20 cellular contexts compared by ENCODE assay signal in the genomic region with DNA sequence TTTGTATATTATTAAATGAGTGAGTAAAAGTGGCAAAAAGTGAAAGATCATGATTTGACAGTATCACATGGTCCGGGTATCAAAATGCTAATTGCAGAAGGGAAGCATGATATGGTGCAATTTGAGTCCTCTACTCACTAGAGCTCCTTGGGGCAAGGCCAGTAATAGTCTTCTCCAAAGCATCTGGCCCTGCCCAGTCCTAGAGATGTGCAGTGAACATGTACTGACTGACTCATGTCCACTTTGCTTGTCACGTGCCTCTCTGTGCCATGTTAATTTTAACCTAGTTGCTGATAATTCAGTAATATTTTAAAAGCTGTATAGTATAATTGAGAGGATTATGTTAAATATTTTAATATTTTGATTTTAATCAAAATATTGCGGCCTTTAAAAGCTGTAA. TPM values are rescaled to one million over a fixed set of nuclear protein-coding genes. Genes with fewer than 3 reads are reported as not detected.
DNase-seq lines count a peak whose midpoint lies in the region; ATAC-seq, FAIRE-seq and TF ChIP-seq lines count a peak whose summit lies in the region.
"Had no signal": no experiment of that assay in that cellular context is flagged by ENCODE, and none has a peak within 500 bp of the region (broad histone marks: within the 10 kb centered on the region; RNA-seq: fewer than 3 reads in every experiment).

No MANE protein-coding gene starts in this region.

- no peak overlapping the region for H2AK5ac ChIP-seq in mesenchymal stem cell (ENCODE audit: low read length, severe bottlenecking)

- H3K4ac ChIP-seq in mesenchymal stem cell (ENCODE audit: low read depth in 1 of 2, low read length in 2 of 2), result no peak overlapping the region

- H2BK120ac ChIP-seq in mesenchymal stem cell (ENCODE audit: low read depth, low read length), result no peak overlapping the region

- H2BK5ac ChIP-seq in mesenchymal stem cell (ENCODE audit: low read depth, low read length, poor library complexity, severe bottlenecking), result no peak overlapping the region

- H3K14ac ChIP-seq in mesenchymal stem cell (ENCODE audit: low read length in 2 of 2), result no peak overlapping the region

- H3K36me3 Mint-ChIP-seq in astrocyte (ENCODE audit: low read depth, unreplicated experiment), result no peaks in the 10 kb centered on the region
- H3K36me3 Mint-ChIP-seq: IgD-negative memory B cell had no signal

- H2BK12ac ChIP-seq in mesenchymal stem cell (ENCODE audit: low read length in 2 of 2), result no peak overlapping the region

- no peak overlapping the region for H2AFZ ChIP-seq in astrocyte (ENCODE audit: low read depth, low read length)
- no peak overlapping the region for H2AFZ ChIP-seq in mesenchymal stem cell (ENCODE audit: low read depth, low read length)

- H3K4me3 ChIP-seq in astrocyte (ENCODE audit: insufficient read depth, low read depth, low read length) (no peak overlapping the region), mesenchymal stem cell (ENCODE audit: insufficient read depth in 1 of 2, low read depth in 1 of 2, low read length in 2 of 2) (no peak overlapping the region)
- H3K4me3 ChIP-seq: GM12878 had no signal

- H4K91ac ChIP-seq in mesenchymal stem cell (ENCODE audit: low read length), result no peak overlapping the region

- peak overlapping the region; percentile 58 for H3K27ac Mint-ChIP-seq in astrocyte (ENCODE audit: unreplicated experiment)
- H3K27ac Mint-ChIP-seq: IgD-negative memory B cell had no signal

- H3K4me2 ChIP-seq in astrocyte (ENCODE audit: low read length), result no peak overlapping the region
- H3K4me2 ChIP-seq in mesenchymal stem cell (ENCODE audit: low read length, poor library complexity, severe bottlenecking), result no peak overlapping the region

- peaks cover 60% of the 10 kb centered on the region for H3K4me1 Mint-ChIP-seq in astrocyte (ENCODE audit: low read depth, unreplicated experiment)
- H3K4me1 Mint-ChIP-seq: IgD-negative memory B cell had no signal

- DNase-seq in DMS 273 (lab: John Stamatoyannopoulos, UW; ENCODE audit: unreplicated experiment) (peak; percentile 56), LoVo (ENCODE audit: low spot score) (peak; percentile 21), astrocyte (ENCODE audit: low read depth) (peak; percentile 57), kidney tubule cell (ENCODE audit: low spot score) (peak; percentile 15), NCI-H1092 treated with DMSO at 0.1 percent for 48 hours (lab: John Stamatoyannopoulos, UW) (no peak), midbrain (lab: John Stamatoyannopoulos, UW) (no peak), mesenchymal stem cell (no peak)
- DNase-seq: activated CD4-positive, alpha-beta T cell treated with anti-CD3 and anti-CD28 coated beads, Interleukin-2, amount 50 U/mL, for 1 hour; activated naive CD4-positive, alpha-beta T cell treated with anti-CD3 and anti-CD28 coated beads, Interleukin-2, amount 50 U/mL, for 16 hours; activated T-cell treated with anti-CD3 and anti-CD28 coated beads for 4 hours; brain microvascular endothelial cell; hippocampal formation; NCI-H1105; NCI-H774; SW 1271 had no signal

- H3K79me1 ChIP-seq in mesenchymal stem cell (replicated peaks; ENCODE audit: low read length, poor library complexity, severe bottlenecking), result peaks cover 13% of the 10 kb centered on the region

- peak overlapping the region; percentile 20 for H3K27ac ChIP-seq in astrocyte (ENCODE audit: low read depth, low read length)
- H3K27ac ChIP-seq in mesenchymal stem cell (ENCODE audit: low read length, poor library complexity, severe bottlenecking), result no peak overlapping the region
- H3K27ac ChIP-seq: brain microvascular endothelial cell had no signal

- H3K27me3 ChIP-seq in astrocyte (ENCODE audit: insufficient read depth, low read length) (no peaks in the 10 kb centered on the region), mesenchymal stem cell (ENCODE audit: control insufficient read depth in 1 of 2, insufficient read depth in 1 of 2, low read length in 2 of 2) (no peaks in the 10 kb centered on the region)
- H3K27me3 ChIP-seq: brain microvascular endothelial cell had no signal

- no peak overlapping the region for H2BK15ac ChIP-seq in mesenchymal stem cell (ENCODE audit: low read depth, poor library complexity, severe bottlenecking)

- 100% methylated on average over 1 of the region's 3 CpGs for WGBS in mesenchymal stem cell

- H3K36me3 ChIP-seq in astrocyte (ENCODE audit: insufficient read depth, low read length) (no peaks in the 10 kb centered on the region), mesenchymal stem cell (ENCODE audit: control insufficient read depth in 1 of 2, insufficient read depth in 2 of 2, low read depth in 1 of 2, low read length in 2 of 2) (no peaks in the 10 kb centered on the region)
- H3K36me3 ChIP-seq: brain microvascular endothelial cell had no signal

- no peaks in the 10 kb centered on the region for H3K27me3 Mint-ChIP-seq in astrocyte (ENCODE audit: low read depth, unreplicated experiment)
- H3K27me3 Mint-ChIP-seq: IgD-negative memory B cell had no signal

- no peaks in the 10 kb centered on the region for H4K20me1 ChIP-seq in astrocyte (ENCODE audit: insufficient read depth, low read length)

- no peaks in the 10 kb centered on the region for H3K9me3 ChIP-seq in astrocyte (ENCODE audit: insufficient read depth, low read depth, low read length)
- no peaks in the 10 kb centered on the region for H3K9me3 ChIP-seq in mesenchymal stem cell (ENCODE audit: control insufficient read depth, low read length)

- H3K9me3 Mint-ChIP-seq in astrocyte (ENCODE audit: unreplicated experiment), result no peaks in the 10 kb centered on the region
- H3K9me3 Mint-ChIP-seq: neural crest cell had no signal

- H3K9ac ChIP-seq in astrocyte (ENCODE audit: low read length), result no peak overlapping the region
- H3K9ac ChIP-seq in mesenchymal stem cell (ENCODE audit: low read length), result no peak overlapping the region

- H3K4me1 ChIP-seq in astrocyte (ENCODE audit: insufficient read depth, low read length) (peaks cover 36% of the 10 kb centered on the region), mesenchymal stem cell (ENCODE audit: control insufficient read depth, insufficient read depth, low read depth, low read length) (peaks cover 7% of the 10 kb centered on the region)

- no peak overlapping the region for H3K18ac ChIP-seq in mesenchymal stem cell (ENCODE audit: low read depth in 1 of 2, low read length in 2 of 2)

- no peak for TF ChIP-seq CTCF in astrocyte (IDR thresholded peaks at IDR 0.05; ENCODE audit: insufficient read depth, low read depth, low read length)

- no peak for ATAC-seq in GM19467 (IDR thresholded peaks at IDR 0.05; ENCODE audit: unreplicated experiment)
- ATAC-seq: GM12878 had no signal

- no peak overlapping the region for H4K8ac ChIP-seq in mesenchymal stem cell (ENCODE audit: low read length)

- H3K79me2 ChIP-seq in astrocyte (ENCODE audit: insufficient read depth, low read length), result peaks cover 74% of the 10 kb centered on the region

- no peak overlapping the region for H3K4me3 Mint-ChIP-seq in astrocyte (ENCODE audit: unreplicated experiment)
- H3K4me3 Mint-ChIP-seq: IgD-negative memory B cell, neural crest cell had no signal

- no peak overlapping the region for H3K23ac ChIP-seq in mesenchymal stem cell (ENCODE audit: low read length in 2 of 2)

- no peak for FAIRE-seq in astrocyte (lab: Jason Lieb, UNC)
- FAIRE-seq: G401.6, GM12878 had no signal

RNA-seq across cellular contexts. Expression of gene TENM3, which starts 54.6 kb away (rescaled TPM):
- total RNA-seq in astrocyte, result 127 TPM in 2 replicates
- 0.22 TPM for polyA plus RNA-seq in mesenchymal stem cell (2013, experiment 1 of 2)
- 0.30 TPM for polyA plus RNA-seq in mesenchymal stem cell (2013, experiment 2 of 2)
- polyA plus RNA-seq: IgD-negative memory B cell had no signal

Comparison
In these comparisons a context has a peak if more than half of its experiments do, and no peak if none do; other contexts are left out.
1. DNase-seq: peak in DMS 273 (single experiment), LoVo (single experiment), astrocyte (single experiment) and kidney tubule cell (single experiment); none in NCI-H1092 treated with DMSO at 0.1 percent for 48 hours (single experiment), midbrain (single experiment) and mesenchymal stem cell (single experiment).